In genomic region chr12:51217968-51218606, GRCh38 we compare ENCODE assay signal across 8 cellular contexts. TPM values are rescaled to one million over a fixed set of nuclear protein-coding genes. Genes with fewer than 3 reads are reported as not detected.
A peak's percentile ranks its signal among the peaks of the same experiment; 100 is the strongest.
DNase-seq lines count a peak whose midpoint lies in the region; ATAC-seq and TF ChIP-seq lines count a peak whose summit lies in the region.

TSS of gene POU6F1 (minus strand) at chr12:51218062. CDS start at chr12:51206836, 11,226 bp downstream.

- TF ChIP-seq POLR2A in thyroid gland (IDR thresholded peaks at IDR 0.05), result peak in 1 of 2 donors; percentile 38

- H3K9me2 ChIP-seq in Loucy (replicated peaks; ENCODE audit: low read depth, low read length), result no peaks in the 10 kb centered on the region

- no peaks in the 10 kb centered on the region for H3K36me3 ChIP-seq in Loucy (ENCODE audit: insufficient read depth, low read length)
- no peaks in the 10 kb centered on the region for H3K36me3 ChIP-seq in thyroid gland

- H3K9me3 ChIP-seq in Loucy (ENCODE audit: insufficient read depth, low read depth, low read length) (no peaks in the 10 kb centered on the region), thyroid gland (no peaks in the 10 kb centered on the region)

- H3K4me1 ChIP-seq in Loucy (ENCODE audit: insufficient read depth, low read length, poor library complexity, severe bottlenecking), result peaks cover 14% of the 10 kb centered on the region
- peaks cover 13 to 20% of the 10 kb centered on the region in 2 donors for H3K4me1 ChIP-seq in thyroid gland

- no peaks in the 10 kb centered on the region for H3F3A ChIP-seq in Loucy (ENCODE audit: low read depth)

- no peaks in the 10 kb centered on the region for H3K27me3 Mint-ChIP-seq in activated naive CD8-positive, alpha-beta T cell
- no peaks in the 10 kb centered on the region for H3K27me3 Mint-ChIP-seq in osteocyte (ENCODE audit: unreplicated experiment)

- H3K4me3 Mint-ChIP-seq in activated naive CD8-positive, alpha-beta T cell, result peak within 1 kb of the TSS; percentile 87
- peak within 1 kb of the TSS; percentile 80 for H3K4me3 Mint-ChIP-seq in osteocyte (ENCODE audit: unreplicated experiment)

- H4K20me1 ChIP-seq in Loucy (ENCODE audit: insufficient read depth, low read length, poor library complexity, severe bottlenecking), result no peaks in the 10 kb centered on the region

- H2AFZ ChIP-seq in Loucy (ENCODE audit: low read length), result peak within 1 kb of the TSS; percentile 95

- peak within 1 kb of the TSS; percentile 79 for H3K9ac ChIP-seq in Loucy (ENCODE audit: low read depth, low read length, poor library complexity, severe bottlenecking)

- in situ Hi-C loops in G401 (cut with HindIII; ENCODE audit: low sequenced_read_pairs), result no loop called here
- in situ Hi-C loops in SK-MEL-5 (cut with HindIII; ENCODE audit: low pct_unique_long_range_greater_than_20kb, low sequenced_read_pairs), result no loop called here

- DNase-seq in G401 (ENCODE audit: low spot score), result peak; percentile 84
- DNase-seq in GOT3 (lab: John Stamatoyannopoulos, UW), result peak; percentile 28
- peak; percentile 82 for DNase-seq in SK-MEL-5 (ENCODE audit: low read depth, low spot score)
- peak; percentile 83 for DNase-seq in Right ventricle myocardium inferior (ENCODE audit: missing footprints)
- peak; percentile 92 for DNase-seq in osteocyte (ENCODE audit: extremely low spot score, unreplicated experiment)
- peak; percentile 75 to 78 for DNase-seq in thyroid gland

- no peaks in the 10 kb centered on the region for H3K36me3 Mint-ChIP-seq in activated naive CD8-positive, alpha-beta T cell
- H3K36me3 Mint-ChIP-seq in osteocyte (ENCODE audit: unreplicated experiment), result no peaks in the 10 kb centered on the region

- peak within 1 kb of the TSS; percentile 89 for H3K4me2 ChIP-seq in Loucy (ENCODE audit: low read depth, low read length, poor library complexity, severe bottlenecking)

- H3K27ac Mint-ChIP-seq in activated naive CD8-positive, alpha-beta T cell, result peak within 1 kb of the TSS; percentile 91
- peak within 1 kb of the TSS; percentile 92 for H3K27ac Mint-ChIP-seq in osteocyte (ENCODE audit: unreplicated experiment)

- H3K79me2 ChIP-seq in Loucy (ENCODE audit: insufficient read depth, low read length), result no peaks in the 10 kb centered on the region

- H3K4me3 ChIP-seq in Loucy (ENCODE audit: low read length, poor library complexity, severe bottlenecking) (peak within 1 kb of the TSS; percentile 83), thyroid gland (replicated peaks in 1 of 3) (peak within 1 kb of the TSS; percentile 10 to 79 (median 38))

- 1 to 2% methylated on average over 11 to 25 of the region's 35 CpGs for WGBS in thyroid gland, 2 donors

- H3K27me3 ChIP-seq in Loucy (ENCODE audit: insufficient read depth, low read length, poor library complexity, severe bottlenecking), result no peaks in the 10 kb centered on the region
- no peaks in the 10 kb centered on the region for H3K27me3 ChIP-seq in thyroid gland

- H3K4me1 Mint-ChIP-seq in activated naive CD8-positive, alpha-beta T cell (ENCODE audit: low read depth), result peaks cover 26% of the 10 kb centered on the region
- H3K4me1 Mint-ChIP-seq in osteocyte (ENCODE audit: unreplicated experiment), result peaks cover 18% of the 10 kb centered on the region

- intact Hi-C loops in Right ventricle myocardium inferior (cut with DNase I) (loop anchor here (5.0 kb wide), 1 partner anchor 46 kb away; the partner anchor contains the start of gene TFCP2), thyroid gland (cut with DNase I) (no loop called here)

- peak within 1 kb of the TSS; percentile 94 to 99 (median 97) for H3K27ac ChIP-seq in thyroid gland

- TF ChIP-seq CTCF in Loucy (conservative IDR thresholded peaks at IDR 0.05; ENCODE audit: low read length) (peak; percentile 60), osteocyte (IDR thresholded peaks at IDR 0.05) (peak; percentile 55), thyroid gland (IDR thresholded peaks at IDR 0.05) (peak; percentile 39 to 74 (median 49))

- peak; percentile 93 for ATAC-seq in Right ventricle myocardium inferior

- no peaks in the 10 kb centered on the region for H3K9me3 Mint-ChIP-seq in activated naive CD8-positive, alpha-beta T cell (ENCODE audit: low read depth)
- H3K9me3 Mint-ChIP-seq in osteocyte (ENCODE audit: unreplicated experiment), result no peaks in the 10 kb centered on the region

RNA-seq across cellular contexts. Expression of gene POU6F1, which starts in this region (rescaled TPM):
- total RNA-seq in G401 (2014; rRNA removed; shearing (Covaris generic)), result 0.98 and 4.1 TPM in 2 replicates
- total RNA-seq in SK-MEL-5 (2014; rRNA removed; shearing (Covaris generic)), result 1.5 and 3.1 TPM in 2 replicates
- polyA plus RNA-seq in SK-MEL-5 (2015; cell fraction: cytosol; rRNA removed), result 3.7 and 4.6 TPM in 2 replicates
- polyA plus RNA-seq in SK-MEL-5 (2015; cell fraction: nucleus; rRNA removed), result 15.8 and 18.3 TPM in 2 replicates
- total RNA-seq in Right ventricle myocardium inferior, result 8.6 TPM
- total RNA-seq in osteocyte, result 19.2 and 20.6 TPM in 2 replicates
- total RNA-seq in thyroid gland, result 10 to 100 TPM; 13.8 to 16.6 (median 14.5) TPM

Comparison
In these comparisons a context has a peak if more than half of its experiments do, and no peak if none do; other contexts are left out.
1. Peak in every context shown above with its lines: DNase-seq, ATAC-seq, H3K4me3 ChIP-seq and H3K27ac ChIP-seq.
2. DNase-seq: peak in every context shown above with its lines; median percentile 92 in osteocyte; 84 in G401; 83 in Right ventricle myocardium inferior; 82 in SK-MEL-5; 76 in thyroid gland; 28 in GOT3.